ENCODE assay signal across 16 cellular contexts in genomic region chr1:212952596-212952995, GRCh38. TPM values are rescaled to one million over a fixed set of nuclear protein-coding genes. Genes with fewer than 3 reads are reported as not detected.
DNase-seq lines count a peak whose midpoint lies in the region; ATAC-seq and TF ChIP-seq lines count a peak whose summit lies in the region.
"Had no signal": no experiment of that assay in that cellular context is flagged by ENCODE, and none has a peak within 500 bp of the region (broad histone marks: within the 10 kb centered on the region; RNA-seq: fewer than 3 reads in every experiment).

No MANE protein-coding gene starts in this region.

- H3K9me3 ChIP-seq in BLaER1: peaks cover 4% of the 10 kb centered on the region; the same call in 1 of the 2 replicates
- no peaks in the 10 kb centered on the region for H3K9me3 ChIP-seq in H9 (ENCODE audit: control insufficient read depth, low read depth, low read length)
- H3K9me3 ChIP-seq in Karpas-422 (ENCODE audit: low read length): no peaks in the 10 kb centered on the region
- H3K9me3 ChIP-seq: Peyer's patch had no signal

- no peak overlapping the region for H3T11ph ChIP-seq in H9 (ENCODE audit: low read length)

- no peak overlapping the region for H2BK120ac ChIP-seq in H9 (ENCODE audit: low read depth, low read length, poor library complexity, severe bottlenecking)

- no peak overlapping the region for H2BK5ac ChIP-seq in H9 (ENCODE audit: insufficient read length, low read length)

- no peak overlapping the region for H2BK20ac ChIP-seq in H9 (ENCODE audit: low read depth, low read length, poor library complexity, severe bottlenecking)

- H3K9me2 ChIP-seq in Karpas-422 (replicated peaks; ENCODE audit: insufficient read depth, low read length): no peaks in the 10 kb centered on the region

- H3K36me3 ChIP-seq in BLaER1 (peaks cover 43% of the 10 kb centered on the region), Karpas-422 (ENCODE audit: insufficient read depth, low read length) (no peaks in the 10 kb centered on the region)
- H3K36me3 ChIP-seq: Peyer's patch had no signal

- no peak overlapping the region for H2AFZ ChIP-seq in H9 (ENCODE audit: low read length)
- no peak overlapping the region for H2AFZ ChIP-seq in Karpas-422 (ENCODE audit: low read length)

- H3K14ac ChIP-seq in H9 (ENCODE audit: insufficient read depth, low read length): no peak overlapping the region

- H3K56ac ChIP-seq in H9 (ENCODE audit: insufficient read length, low read depth, low read length): no peak overlapping the region

- no peak overlapping the region for H3K4ac ChIP-seq in H9 (ENCODE audit: low read depth, low read length)

- peaks cover 50 to 53% of the 10 kb centered on the region in 2 experiments for H3K4me1 Mint-ChIP-seq in H9
- H3K4me1 Mint-ChIP-seq in activated T-cell treated with anti-CD3 and anti-CD28 coated beads, Interleukin-2, amount 50 U/mL, for 4 hours (ENCODE audit: low read depth): peaks cover 8% of the 10 kb centered on the region

- peaks cover 49 to 62% (median 53%) of the 10 kb centered on the region in 3 experiments for H3K36me3 Mint-ChIP-seq in H9 (ENCODE audit: insufficient read depth in 1 of 3, low read depth in 3 of 3)
- H3K36me3 Mint-ChIP-seq in activated T-cell treated with anti-CD3 and anti-CD28 coated beads, Interleukin-2, amount 50 U/mL, for 4 hours (ENCODE audit: insufficient read depth): no peaks in the 10 kb centered on the region

- no peak overlapping the region for H4K91ac ChIP-seq in H9 (ENCODE audit: insufficient read length, low read depth, low read length)

- no peak for TF ChIP-seq CTCF in H9 (conservative IDR thresholded peaks at IDR 0.05)

- H4K5ac ChIP-seq in H9 (ENCODE audit: insufficient read length, low read depth, low read length): no peak overlapping the region

- H3K79me1 ChIP-seq in H9 (ENCODE audit: insufficient read depth, low read depth, low read length, poor library complexity, severe bottlenecking): peaks cover 7% of the 10 kb centered on the region

- H3K4me1 ChIP-seq in BLaER1: peaks cover 56% of the 10 kb centered on the region
- peaks cover 3% of the 10 kb centered on the region; the same call in 1 of the 2 replicates for H3K4me1 ChIP-seq in H9 (ENCODE audit: insufficient read depth, low read length)
- peaks cover 14% of the 10 kb centered on the region for H3K4me1 ChIP-seq in Karpas-422 (ENCODE audit: low read length)

- no peak overlapping the region for H2BK12ac ChIP-seq in H9 (ENCODE audit: insufficient read length, low read depth, low read length)

- H3K23ac ChIP-seq in H9 (ENCODE audit: insufficient read length, low read depth, low read length): no peak overlapping the region

- peak overlapping the region; percentile 82 to 93 for H3K4me3 Mint-ChIP-seq in H9
- no peak overlapping the region for H3K4me3 Mint-ChIP-seq in activated T-cell treated with anti-CD3 and anti-CD28 coated beads, Interleukin-2, amount 50 U/mL, for 4 hours

- WGBS in H9 (ENCODE audit: extremely low coverage, insufficient read length, low lambda C conversion rate): no CpG with 5 or more reads among the region's 9 CpGs

- H4K20me1 ChIP-seq in BLaER1 (no peaks in the 10 kb centered on the region), H9 (ENCODE audit: control insufficient read depth, insufficient read depth, insufficient read length) (peaks cover 2% of the 10 kb centered on the region), Karpas-422 (ENCODE audit: insufficient read depth, low read depth, low read length) (no peaks in the 10 kb centered on the region)

- peak overlapping the region; percentile 98 for H3K4me2 ChIP-seq in BLaER1
- peak overlapping the region; percentile 49 for H3K4me2 ChIP-seq in H9 (ENCODE audit: insufficient read depth, insufficient read length, low read length)
- H3K4me2 ChIP-seq in Karpas-422 (ENCODE audit: low read depth, low read length, poor library complexity, severe bottlenecking): no peak overlapping the region

- no peak overlapping the region for H2AK5ac ChIP-seq in H9 (ENCODE audit: insufficient read length, low read length)

- H3K9me3 Mint-ChIP-seq in H9: peaks cover 8 to 9% of the 10 kb centered on the region in 2 experiments; a peak in 4 of 5 replicates
- no peaks in the 10 kb centered on the region for H3K9me3 Mint-ChIP-seq in activated T-cell treated with anti-CD3 and anti-CD28 coated beads, Interleukin-2, amount 50 U/mL, for 4 hours

- H3K4me3 ChIP-seq in BLaER1 (peak overlapping the region; percentile 73), Karpas-422 (ENCODE audit: low read length) (no peak overlapping the region)
- H3K4me3 ChIP-seq: Peyer's patch had no signal

- H2BK15ac ChIP-seq in H9 (ENCODE audit: low read depth, low read length): no peak overlapping the region

- H3K18ac ChIP-seq in H9 (ENCODE audit: insufficient read length, low read depth, low read length): no peak overlapping the region

- H3K27ac ChIP-seq in BLaER1 (peak overlapping the region; percentile 27; the same call in 1 of the 2 replicates), H9 (ENCODE audit: insufficient read length, low read depth, low read length) (no peak overlapping the region), Karpas-422 (ENCODE audit: low read length) (no peak overlapping the region)

- H3K27me3 ChIP-seq in BLaER1: no peaks in the 10 kb centered on the region
- no peaks in the 10 kb centered on the region for H3K27me3 ChIP-seq in H9 (ENCODE audit: insufficient read depth, low read length)
- no peaks in the 10 kb centered on the region for H3K27me3 ChIP-seq in Karpas-422 (ENCODE audit: low read length)

- no peak overlapping the region; a peak in 2 of 7 replicates for H3K27ac Mint-ChIP-seq in H9

- H3K79me2 ChIP-seq in H9 (ENCODE audit: insufficient read depth, low read length) (peaks cover 11% of the 10 kb centered on the region; the same call in 1 of the 2 replicates), Karpas-422 (ENCODE audit: low read length) (no peaks in the 10 kb centered on the region)

- H4K8ac ChIP-seq in H9 (replicated peaks; ENCODE audit: insufficient read length, low read depth, low read length): no peak overlapping the region

- no peak for DNase-seq in H9
- DNase-seq in cerebellar cortex (ENCODE audit: low spot score): peak; percentile 85
- DNase-seq in myocyte (ENCODE audit: low read depth): peak; percentile 96
- no peak for DNase-seq in activated T-cell treated with anti-CD3 and anti-CD28 coated beads, Interleukin-2, amount 50 U/mL, for 4 hours
- DNase-seq in NCI-H774 (lab: John Stamatoyannopoulos, UW): no peak
- no peak for DNase-seq in germinal center (ENCODE audit: low spot score)
- DNase-seq in Karpas-422: no peak
- DNase-seq: anterior cingulate cortex, cortex of kidney, hippocampal formation, left colon, NCI-H2081, Peyer's patch, posterior cingulate gyrus had no signal

- H3K23me2 ChIP-seq in H9 (ENCODE audit: insufficient read length, low read depth, low read length, poor library complexity, severe bottlenecking): peaks cover 14% of the 10 kb centered on the region

- H3K9ac ChIP-seq in BLaER1 (peak overlapping the region; percentile 81), H9 (ENCODE audit: extremely low read depth, insufficient read length, low read length) (no peak overlapping the region), Karpas-422 (ENCODE audit: low read length) (no peak overlapping the region)

- ATAC-seq in activated T-cell treated with anti-CD3 and anti-CD28 coated beads, Interleukin-2, amount 50 U/mL, for 4 hours: no peak
- ATAC-seq: esophagus mucosa, left colon had no signal

- peaks cover 21% of the 10 kb centered on the region for H3K27me3 Mint-ChIP-seq in H9 (ENCODE audit: low read depth)
- H3K27me3 Mint-ChIP-seq in activated T-cell treated with anti-CD3 and anti-CD28 coated beads, Interleukin-2, amount 50 U/mL, for 4 hours (ENCODE audit: low read depth): peaks cover 60% of the 10 kb centered on the region

RNA-seq across cellular contexts. Expression of gene VASH2, which starts 2.3 kb away (rescaled TPM):
- 76.1 and 79.5 TPM in 2 replicates for total RNA-seq in H9 (2021)
- 75.0 and 113 TPM in 2 replicates for total RNA-seq in myocyte
- 57.7 TPM for polyA plus RNA-seq in myocyte (2012)
- 1 to 10 TPM in 1 of 3 donors, under 1 TPM in 2; 0.20 to 1.3 (median 0.58) TPM for total RNA-seq in activated T-cell treated with anti-CD3 and anti-CD28 coated beads, Interleukin-2, amount 50 U/mL, for 4 hours
- total RNA-seq in Karpas-422 (2014; rRNA removed; shearing (Covaris generic); ENCODE audit: low replicate concordance): not detected in 2 replicates

Comparison
In these comparisons a context has a peak if more than half of its experiments do, and no peak if none do; other contexts are left out.
1. DNase-seq: peak in cerebellar cortex (single experiment) and myocyte (single experiment); none in H9 (single experiment), activated T-cell treated with anti-CD3 and anti-CD28 coated beads, Interleukin-2, amount 50 U/mL, for 4 hours (single experiment), NCI-H774 (single experiment), germinal center (single experiment) and Karpas-422 (single experiment).
2. RNA of gene VASH2, which starts 2.3 kb away (total RNA-seq): 76.1 to 79.5 TPM in H9 and 75.0 to 113 TPM in myocyte; 0.20 to 1.3 TPM in activated T-cell treated with anti-CD3 and anti-CD28 coated beads, Interleukin-2, amount 50 U/mL, for 4 hours and not detected in Karpas-422; every median in the first group is over 10 times any median in the second.